In the genomic region with DNA sequence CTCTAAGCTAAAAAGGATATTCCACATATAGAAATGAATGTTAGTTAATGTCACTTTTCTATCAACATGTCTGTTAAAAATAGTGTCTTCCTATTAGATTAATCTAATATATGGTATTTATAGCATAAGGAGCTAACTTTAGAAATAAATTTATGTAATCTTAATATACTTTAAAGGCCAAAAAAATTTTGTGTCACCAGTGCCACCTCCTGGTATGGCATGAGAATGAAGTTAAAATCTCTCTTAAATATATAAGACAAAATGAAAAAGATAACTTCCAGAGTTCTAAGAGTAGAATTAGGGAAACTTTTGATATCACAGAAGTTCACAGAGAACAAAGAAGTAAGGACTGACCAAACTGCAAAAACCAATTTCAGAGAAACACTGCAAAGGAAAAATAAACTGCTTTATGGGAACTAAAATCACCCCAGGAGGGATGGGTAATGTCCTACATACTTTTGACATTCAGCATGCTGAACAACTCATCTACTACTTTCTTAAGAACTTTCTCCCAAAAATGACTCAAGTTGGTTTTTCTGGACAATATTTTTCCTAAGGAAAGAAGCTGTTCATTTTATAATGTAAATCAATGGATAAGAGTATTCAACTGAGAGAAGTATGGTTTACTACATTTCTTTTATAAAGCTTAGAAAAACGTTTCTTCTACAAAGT, we compare ENCODE assay signal across 10 cellular contexts.
DNase-seq lines count a peak whose midpoint lies in the region; ATAC-seq and TF ChIP-seq lines count a peak whose summit lies in the region.
"Had no signal": no experiment of that assay in that cellular context is flagged by ENCODE, and none has a peak within 500 bp of the region (broad histone marks: within the 10 kb centered on the region; RNA-seq: fewer than 3 reads in every experiment).

No MANE protein-coding gene starts in this region.

- H3K9me3 ChIP-seq in colonic mucosa, result no peaks in the 10 kb centered on the region
- no peaks in the 10 kb centered on the region for H3K9me3 ChIP-seq in neural progenitor cell (ENCODE audit: low read depth)

- H3K27ac ChIP-seq in colonic mucosa (no peak overlapping the region), neural progenitor cell (no peak overlapping the region)

- TF ChIP-seq CTCF in NB4 (IDR thresholded peaks at IDR 0.05; ENCODE audit: low read depth, low read length) (peak; percentile 4), colonic mucosa (IDR thresholded peaks at IDR 0.05) (peak; percentile 27), neural progenitor cell (IDR thresholded peaks at IDR 0.05) (peak; percentile 49), omental fat pad (IDR thresholded peaks at IDR 0.05) (no peak)

- intact Hi-C loops in colonic mucosa (cut with DNase I), result loop anchor here (5.0 kb wide), 1 partner anchor 81 kb away; no protein-coding TSS in a partner anchor

- no peaks in the 10 kb centered on the region for H3K9me3 Mint-ChIP-seq in neural progenitor cell
- H3K9me3 Mint-ChIP-seq: memory B cell had no signal

- no peak overlapping the region for H3K27ac Mint-ChIP-seq in neural progenitor cell
- H3K27ac Mint-ChIP-seq: memory B cell had no signal

- no peaks in the 10 kb centered on the region for H4K20me1 ChIP-seq in neural progenitor cell (ENCODE audit: low read depth)

- H3K27me3 ChIP-seq in colonic mucosa (no peaks in the 10 kb centered on the region), neural progenitor cell (no peaks in the 10 kb centered on the region)

- TF ChIP-seq POLR2A in NB4 (IDR thresholded peaks at IDR 0.05; ENCODE audit: extremely low read depth, insufficient read length), result no peak

- peaks cover 3% of the 10 kb centered on the region for H3F3A ChIP-seq in neural progenitor cell (ENCODE audit: low read depth)

- H3K36me3 Mint-ChIP-seq in neural progenitor cell, result peaks cover 16% of the 10 kb centered on the region

- ATAC-seq in HG03280 (IDR thresholded peaks at IDR 0.05; ENCODE audit: unreplicated experiment) (no peak), omental fat pad (ENCODE audit: low FRiP score) (no peak)

- DNase-seq in DMS 273 (lab: John Stamatoyannopoulos, UW; ENCODE audit: unreplicated experiment) (peak; percentile 37), DMS 273 treated with DMSO at 0.1 percent for 48 hours (lab: John Stamatoyannopoulos, UW) (no peak), NB4 (ENCODE audit: low read depth) (peak; percentile 15), colonic mucosa (no peak), neural progenitor cell (ENCODE audit: low spot score) (no peak), D341Med (ENCODE audit: low spot score) (no peak), omental fat pad (ENCODE audit: low spot score) (no peak)
- DNase-seq: stimulated activated naive CD4-positive, alpha-beta T cell treated with Interleukin-2 at 50 U/mL for 16 hours had no signal

- H3K4me1 ChIP-seq in colonic mucosa (no peaks in the 10 kb centered on the region), neural progenitor cell (no peaks in the 10 kb centered on the region)

- no peaks in the 10 kb centered on the region for H3K79me2 ChIP-seq in neural progenitor cell (ENCODE audit: low read depth)

- H3K4me2 ChIP-seq in neural progenitor cell, result no peak overlapping the region

- H3K9ac ChIP-seq in colonic mucosa (ENCODE audit: low read depth in 2 of 2, low read length in 2 of 2) (no peak overlapping the region), neural progenitor cell (no peak overlapping the region)

- H3K4me3 ChIP-seq in NB4 (ENCODE audit: low read depth, low read length), result no peak overlapping the region
- H3K4me3 ChIP-seq in colonic mucosa, result no peak overlapping the region
- H3K4me3 ChIP-seq in neural progenitor cell, result no peak overlapping the region

- H2AFZ ChIP-seq in neural progenitor cell (replicated peaks), result no peak overlapping the region

- no peaks in the 10 kb centered on the region for H3K27me3 Mint-ChIP-seq in neural progenitor cell (ENCODE audit: insufficient read depth, low read depth)
- H3K27me3 Mint-ChIP-seq: memory B cell had no signal

- H3K36me3 ChIP-seq in colonic mucosa (peaks cover 5% of the 10 kb centered on the region), neural progenitor cell (peaks cover 35% of the 10 kb centered on the region)

- H3K4me3 Mint-ChIP-seq in neural progenitor cell, result no peak overlapping the region
- H3K4me3 Mint-ChIP-seq: memory B cell had no signal

- no peaks in the 10 kb centered on the region for H3K4me1 Mint-ChIP-seq in neural progenitor cell
- H3K4me1 Mint-ChIP-seq: memory B cell had no signal

Comparison
In these comparisons a context has a peak if more than half of its experiments do, and no peak if none do; other contexts are left out.
1. DNase-seq: peak in DMS 273 (single experiment) and NB4 (single experiment); none in DMS 273 treated with DMSO at 0.1 percent for 48 hours (single experiment), colonic mucosa (single experiment), neural progenitor cell (single experiment), D341Med (single experiment) and omental fat pad (single experiment).
2. CTCF ChIP-seq: peak in NB4 (single experiment), colonic mucosa (single experiment) and neural progenitor cell (single experiment); none in omental fat pad (0 of 3).